22 cellular contexts compared by ENCODE assay signal in genomic region chr7:54981913-54982312, GRCh38. TPM values are rescaled to one million over a fixed set of nuclear protein-coding genes. Genes with fewer than 3 reads are reported as not detected.
"Had no signal": no experiment of that assay in that cellular context is flagged by ENCODE, and none has a peak within 500 bp of the region (broad histone marks: within the 10 kb centered on the region; RNA-seq: fewer than 3 reads in every experiment).

No MANE protein-coding gene starts in this region.

- H3K4me2 ChIP-seq: smooth muscle cell had no signal

- H3K9me3 ChIP-seq: lower lobe of right lung, neutrophil, pancreas, right atrium auricular region, stomach, thyroid gland, vagina had no signal

- H3K4me1 Mint-ChIP-seq: immature natural killer cell, natural killer cell had no signal

- ATAC-seq: left ventricle myocardium superior, lower lobe of right lung, natural killer cell, pancreas, sciatic nerve had no signal

- H3K27me3 ChIP-seq: neutrophil, pancreas, right atrium auricular region, stomach, thyroid gland, vagina had no signal

- H3K27ac ChIP-seq: dorsolateral prefrontal cortex, lower lobe of right lung, neutrophil, pancreas, right atrium auricular region, stomach, thyroid gland, vagina had no signal

- H3K4me1 ChIP-seq: lower lobe of right lung, pancreas, right atrium auricular region, stomach, thyroid gland, vagina had no signal

- H3K4me3 ChIP-seq: dorsolateral prefrontal cortex, lower lobe of right lung, pancreas, right atrium auricular region, smooth muscle cell, stomach, thyroid gland, vagina had no signal

- H3K36me3 ChIP-seq: lower lobe of right lung, neutrophil, pancreas, right atrium auricular region, stomach, thyroid gland, vagina had no signal

- H3K27ac Mint-ChIP-seq: immature natural killer cell, natural killer cell had no signal

- DNase-seq: dorsolateral prefrontal cortex; effector CD4-positive, alpha-beta T cell; hypothalamus; immature natural killer cell; islet precursor cell; left ventricle myocardium superior; lower lobe of right lung; natural killer cell; pancreas; stimulated activated CD4-positive, alpha-beta T cell treated with anti-CD3 and anti-CD28 coated beads, Interleukin-12 subunit alpha, Interleukin-12 subunit beta, amount 100 ng/mL, for 4 hours; stimulated activated CD4-positive, alpha-beta T cell treated with anti-CD3 and anti-CD28 coated beads, Interleukin-1b, Interleukin-23, amount 100 ng/mL, for 48 hours; stimulated activated CD4-positive, alpha-beta T cell treated with anti-CD3 and anti-CD28 coated beads, Interleukin-4, amount 100 ng/mL, for 1 hour; stimulated activated CD8-positive, alpha-beta memory T cell treated with anti-CD3 and anti-CD28 coated beads, Interleukin-4, amount 100 ng/mL, for 48 hours; stimulated activated naive CD4-positive, alpha-beta T cell; stomach; thyroid gland; trophoblast cell had no signal

- H3K4me3 Mint-ChIP-seq: immature natural killer cell, natural killer cell had no signal

RNA-seq across cellular contexts. Expression of gene EGFR, which starts 36.9 kb away (rescaled TPM):
- total RNA-seq: natural killer cell had no signal
- polyA plus RNA-seq: immature natural killer cell had no signal
